ENCODE assay signal across 14 cellular contexts in genomic region chr16:3274490-3274889, GRCh38. TPM values are rescaled to one million over a fixed set of nuclear protein-coding genes. Genes with fewer than 3 reads are reported as not detected.
DNase-seq lines count a peak whose midpoint lies in the region; FAIRE-seq and TF ChIP-seq lines count a peak whose summit lies in the region.
"Had no signal": no experiment of that assay in that cellular context is flagged by ENCODE, and none has a peak within 500 bp of the region (broad histone marks: within the 10 kb centered on the region; RNA-seq: fewer than 3 reads in every experiment).

No MANE protein-coding gene starts in this region.

- H3K4me3 ChIP-seq in WERI-Rb-1 (ENCODE audit: low read depth, low read length), result no peak overlapping the region
- H3K4me3 ChIP-seq: gastroesophageal sphincter, left ventricle myocardium inferior, vagina had no signal

- TF ChIP-seq CTCF in WERI-Rb-1 (IDR thresholded peaks at IDR 0.05; ENCODE audit: low read depth, low read length), result no peak

- no peaks in the 10 kb centered on the region for H3K27me3 ChIP-seq in WERI-Rb-1 (ENCODE audit: insufficient read depth, low read depth, severe bottlenecking)
- H3K27me3 ChIP-seq: gastroesophageal sphincter, vagina had no signal

- no peak for FAIRE-seq in GM19239 (lab: Jason Lieb, UNC)
- FAIRE-seq: G401.6 had no signal

- DNase-seq in A172 (ENCODE audit: low spot score), result peak; percentile 82
- peak; percentile 38 for DNase-seq in WERI-Rb-1
- no peak for DNase-seq in midbrain (lab: John Stamatoyannopoulos, UW)
- no peak for DNase-seq in GM19239 (ENCODE audit: insufficient read length, low spot score)
- DNase-seq in hippocampal formation (lab: John Stamatoyannopoulos, UW), result no peak
- DNase-seq: activated T-cell treated with anti-CD3 and anti-CD28 coated beads, Interleukin-2, amount 50 U/mL, for 1 hour; AML-193; effector CD8-positive, alpha-beta T cell; left ventricle myocardium inferior; nephron progenitor cell had no signal

- H3K36me3 ChIP-seq in KOPT-K1 (ENCODE audit: insufficient read depth, low read length), result no peaks in the 10 kb centered on the region
- no peaks in the 10 kb centered on the region for H3K36me3 ChIP-seq in WERI-Rb-1
- H3K36me3 ChIP-seq: gastroesophageal sphincter, vagina had no signal

- H3K9me3 ChIP-seq in KOPT-K1 (ENCODE audit: insufficient read depth, low read length, poor library complexity, severe bottlenecking) (no peaks in the 10 kb centered on the region), WERI-Rb-1 (ENCODE audit: severe bottlenecking) (peaks cover 3% of the 10 kb centered on the region)
- H3K9me3 ChIP-seq: vagina had no signal

- H3K27ac ChIP-seq in KOPT-K1 (ENCODE audit: low read depth, low read length, poor library complexity, severe bottlenecking) (peak overlapping the region; percentile 47), WERI-Rb-1 (peak overlapping the region; percentile 6; the same call in 1 of the 2 replicates)
- H3K27ac ChIP-seq: gastroesophageal sphincter, left ventricle myocardium inferior, vagina had no signal

RNA-seq across cellular contexts. Expression of gene ZNF263, which starts 8.8 kb away (rescaled TPM):
- total RNA-seq in A172 (2014; rRNA removed; shearing (Covaris generic)), result 37.0 and 63.5 TPM in 2 replicates

RNA-seq across cellular contexts. Expression of gene MEFV, which starts 18.1 kb away (rescaled TPM):
- total RNA-seq in A172 (2014; rRNA removed; shearing (Covaris generic)), result 0.29 TPM in 1 of 2 replicates, not detected in the other

RNA-seq across cellular contexts. Expression of gene TIGD7, which starts 30.7 kb away (rescaled TPM):
- 7.0 and 11.0 TPM in 2 replicates for total RNA-seq in A172 (2014; rRNA removed; shearing (Covaris generic))

RNA-seq across cellular contexts. Expression of gene ZNF75A, which starts 30.8 kb away (rescaled TPM):
- total RNA-seq in A172 (2014; rRNA removed; shearing (Covaris generic)), result 20.2 and 26.1 TPM in 2 replicates

RNA-seq across cellular contexts. Expression of gene ZNF200, which starts 39.5 kb away (rescaled TPM):
- total RNA-seq in A172 (2014; rRNA removed; shearing (Covaris generic)), result 14.6 and 17.2 TPM in 2 replicates

Comparison
In these comparisons a context has a peak if more than half of its experiments do, and no peak if none do; other contexts are left out.
1. DNase-seq: peak in A172 (single experiment) and WERI-Rb-1 (single experiment); none in midbrain (single experiment), GM19239 (single experiment) and hippocampal formation (0 of 2).